Comparison of ENCODE assay signal across 1 cellular context in genomic region chr7:100897772-100898454, GRCh38.
TF ChIP-seq lines count a peak whose summit lies in the region.

No MANE protein-coding gene starts in this region.

TF ChIP-seq in HEK293, 187 proteins besides CTCF, POLR2A, EP300 and RAD21:
- TF ChIP-seq ZBTB6 (tag by site-specific recombination; IDR thresholded peaks at IDR 0.05) = no peak
- TF ChIP-seq ZNF366 (tag by site-specific recombination; conservative IDR thresholded peaks at IDR 0.05) = 0 out of 2 replicates have a peak, but pooled peaks have one; percentile 14
